ENCODE assay signal across 11 cellular contexts in the genomic region with DNA sequence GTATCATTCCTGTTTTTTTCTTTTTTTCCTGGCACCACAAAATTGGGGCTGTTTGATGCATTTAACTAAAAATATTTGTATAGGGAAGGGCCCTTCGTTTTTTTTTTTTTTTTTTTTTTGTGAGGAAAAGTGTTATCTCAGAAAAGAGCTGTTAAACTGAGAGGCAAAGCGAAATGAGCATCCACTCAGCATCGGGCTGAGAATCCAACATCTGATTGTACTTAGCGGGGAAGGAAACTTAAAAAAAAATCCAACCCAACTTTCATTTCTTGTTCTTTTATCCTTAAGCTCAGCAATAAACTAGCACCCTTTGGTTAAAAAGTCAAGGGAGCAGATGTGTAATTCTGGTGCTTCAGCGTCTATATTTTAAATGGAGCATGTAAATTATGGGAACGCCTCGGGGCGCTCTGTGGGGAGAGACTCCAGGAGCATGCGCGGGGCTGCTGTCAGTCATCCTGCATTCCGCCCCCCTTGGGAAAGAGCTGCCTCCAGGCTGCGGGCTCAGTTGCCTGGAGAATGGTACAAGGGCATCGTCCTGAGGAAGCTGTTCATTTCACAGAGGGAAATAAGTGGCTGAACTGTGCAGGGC. TPM values are rescaled to one million over a fixed set of nuclear protein-coding genes. Genes with fewer than 3 reads are reported as not detected.
A peak's percentile ranks its signal among the peaks of the same experiment; 100 is the strongest.
DNase-seq lines count a peak whose midpoint lies in the region; TF ChIP-seq lines count a peak whose summit lies in the region.
"Had no signal": no experiment of that assay in that cellular context is flagged by ENCODE, and none has a peak within 500 bp of the region (broad histone marks: within the 10 kb centered on the region; RNA-seq: fewer than 3 reads in every experiment).

No MANE protein-coding gene starts in this region.

- WGBS in tibial nerve, 2 donors = 6 to 14% methylated on average over 13 of the region's 13 CpGs

- DNase-seq in NCI-H2196 (lab: John Stamatoyannopoulos, UW; ENCODE audit: unreplicated experiment) = peak; percentile 22
- no peak for DNase-seq in NCI-H2196 treated with DMSO at 0.1 percent for 48 hours (lab: John Stamatoyannopoulos, UW; ENCODE audit: unreplicated experiment)
- DNase-seq in amygdala (lab: John Stamatoyannopoulos, UW) = peak in 54 of 56 donors; percentile 6 to 82 (median 50)
- DNase-seq in kidney epithelial cell (ENCODE audit: low read depth) = no peak
- DNase-seq in tibial nerve (ENCODE audit: low spot score in 2 of 2) = peak; percentile 7 to 23
- DNase-seq in GM20000 (ENCODE audit: low spot score) = no peak
- no peak for DNase-seq in activated CD8-positive, alpha-beta memory T cell treated with anti-CD3 and anti-CD28 coated beads, Interleukin-2, amount 50 U/mL, for 48 hours
- DNase-seq in NCI-H2081 (lab: John Stamatoyannopoulos, UW) = no peak
- DNase-seq: ACHN had no signal

- TF ChIP-seq POLR2A in tibial nerve (IDR thresholded peaks at IDR 0.05) = no peak

- no peak overlapping the region for H3K27ac ChIP-seq in tibial nerve

- H3K36me3 ChIP-seq in kidney epithelial cell (ENCODE audit: control insufficient read depth, insufficient read depth, low read length) (no peaks in the 10 kb centered on the region), tibial nerve (no peaks in the 10 kb centered on the region)

- TF ChIP-seq CTCF in kidney epithelial cell (IDR thresholded peaks at IDR 0.05; ENCODE audit: insufficient read depth, low read length, poor library complexity, severe bottlenecking) (no peak), tibial nerve (IDR thresholded peaks at IDR 0.05) (no peak), GM20000 (IDR thresholded peaks at IDR 0.05; ENCODE audit: extremely low read depth, missing control alignments) (no peak)

- peaks cover 0 to 10% (median 0%) of the 10 kb centered on the region in 4 donors for H3K4me1 ChIP-seq in tibial nerve

- no peaks in the 10 kb centered on the region for H3K9me3 ChIP-seq in tibial nerve

- H3K27me3 ChIP-seq in kidney epithelial cell (ENCODE audit: control insufficient read depth, insufficient read depth, low read length) (no peaks in the 10 kb centered on the region), tibial nerve (no peaks in the 10 kb centered on the region)

- TF ChIP-seq EP300 in tibial nerve (IDR thresholded peaks at IDR 0.05) = no peak

- H3K4me3 ChIP-seq in kidney epithelial cell (ENCODE audit: low read depth, low read length) = peak overlapping the region; percentile 5
- H3K4me3 ChIP-seq in tibial nerve = peak overlapping the region in 1 of 4 donors; percentile 46

RNA-seq across cellular contexts. Expression of gene DMRT2, which starts 33.3 kb away (rescaled TPM):
- total RNA-seq in kidney epithelial cell (0.17 TPM in 1 of 2 replicates, not detected in the other), tibial nerve (10 to 100 TPM in 1 of 4 donors, 1 to 10 TPM in 3; 3.1 to 11.7 (median 6.4) TPM)
- total RNA-seq: mononuclear cell, temporal lobe had no signal

Comparison
In these comparisons a context has a peak if more than half of its experiments do, and no peak if none do; other contexts are left out.
1. DNase-seq: peak in NCI-H2196 (single experiment), amygdala (54 of 56) and tibial nerve (2 of 2); none in NCI-H2196 treated with DMSO at 0.1 percent for 48 hours (single experiment), kidney epithelial cell (single experiment), GM20000 (single experiment), activated CD8-positive, alpha-beta memory T cell treated with anti-CD3 and anti-CD28 coated beads, Interleukin-2, amount 50 U/mL, for 48 hours (single experiment) and NCI-H2081 (0 of 2).